Comparison of ENCODE assay signal across 1 cellular context in the genomic region with DNA sequence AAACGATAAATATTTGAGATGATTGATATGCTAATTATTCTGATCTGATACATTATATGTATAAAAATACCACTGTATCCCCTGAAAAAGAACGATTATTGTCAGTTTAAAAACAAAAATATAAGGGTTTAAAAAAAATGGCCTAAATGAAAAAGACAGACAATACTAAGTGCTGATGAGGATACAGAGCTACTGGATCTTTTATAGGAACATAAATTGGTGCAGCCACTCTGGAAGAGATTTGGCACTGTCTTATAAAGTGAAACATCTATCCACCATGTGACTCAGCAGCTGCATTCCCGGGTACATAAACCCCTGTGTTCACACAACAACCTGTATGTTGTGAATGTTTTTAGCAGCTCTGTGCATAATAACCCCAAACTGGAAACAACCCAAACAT.
TF ChIP-seq lines count a peak whose summit lies in the region.

No MANE protein-coding gene starts in this region.

TF ChIP-seq in HEK293, 187 proteins besides CTCF, POLR2A, EP300 and RAD21 (continued from another document):
- TF ChIP-seq, protein P1, sequence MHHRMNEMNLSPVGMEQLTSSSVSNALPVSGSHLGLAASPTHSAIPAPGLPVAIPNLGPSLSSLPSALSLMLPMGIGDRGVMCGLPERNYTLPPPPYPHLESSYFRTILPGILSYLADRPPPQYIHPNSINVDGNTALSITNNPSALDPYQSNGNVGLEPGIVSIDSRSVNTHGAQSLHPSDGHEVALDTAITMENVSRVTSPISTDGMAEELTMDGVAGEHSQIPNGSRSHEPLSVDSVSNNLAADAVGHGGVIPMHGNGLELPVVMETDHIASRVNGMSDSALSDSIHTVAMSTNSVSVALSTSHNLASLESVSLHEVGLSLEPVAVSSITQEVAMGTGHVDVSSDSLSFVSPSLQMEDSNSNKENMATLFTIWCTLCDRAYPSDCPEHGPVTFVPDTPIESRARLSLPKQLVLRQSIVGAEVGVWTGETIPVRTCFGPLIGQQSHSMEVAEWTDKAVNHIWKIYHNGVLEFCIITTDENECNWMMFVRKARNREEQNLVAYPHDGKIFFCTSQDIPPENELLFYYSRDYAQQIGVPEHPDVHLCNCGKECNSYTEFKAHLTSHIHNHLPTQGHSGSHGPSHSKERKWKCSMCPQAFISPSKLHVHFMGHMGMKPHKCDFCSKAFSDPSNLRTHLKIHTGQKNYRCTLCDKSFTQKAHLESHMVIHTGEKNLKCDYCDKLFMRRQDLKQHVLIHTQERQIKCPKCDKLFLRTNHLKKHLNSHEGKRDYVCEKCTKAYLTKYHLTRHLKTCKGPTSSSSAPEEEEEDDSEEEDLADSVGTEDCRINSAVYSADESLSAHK (tag by site-specific recombination; IDR thresholded peaks at IDR 0.05) = no peak
- TF ChIP-seq ZNF514 (tag by site-specific recombination; IDR thresholded peaks at IDR 0.05) = no peak
- TF ChIP-seq ZNF184 (tag by site-specific recombination; IDR thresholded peaks at IDR 0.05) = peak; percentile 73; the same call in 1 of the 2 replicates
- TF ChIP-seq ZBTB17 (tag by site-specific recombination; IDR thresholded peaks at IDR 0.05) = no peak
